Comparison of ENCODE assay signal across 9 cellular contexts in genomic region chr2:3650140-3650944, GRCh38. TPM values are rescaled to one million over a fixed set of nuclear protein-coding genes. Genes with fewer than 3 reads are reported as not detected.
DNase-seq lines count a peak whose midpoint lies in the region; ATAC-seq and TF ChIP-seq lines count a peak whose summit lies in the region.
"Had no signal": no experiment of that assay in that cellular context is flagged by ENCODE, and none has a peak within 500 bp of the region (broad histone marks: within the 10 kb centered on the region; RNA-seq: fewer than 3 reads in every experiment).

No MANE protein-coding gene starts in this region.

- TF ChIP-seq RAD21 in Ishikawa (IDR thresholded peaks at IDR 0.05; ENCODE audit: low read depth) = no peak

- H3K9ac ChIP-seq in DND-41 (ENCODE audit: low read depth, low read length) (no peak overlapping the region), neural progenitor cell (no peak overlapping the region)

- peaks cover 16% of the 10 kb centered on the region for H3K4me1 ChIP-seq in DND-41 (ENCODE audit: insufficient read depth, low read length)
- H3K4me1 ChIP-seq in neural progenitor cell = peaks cover 10% of the 10 kb centered on the region

- H2AFZ ChIP-seq in DND-41 (ENCODE audit: low read depth, low read length) (no peak overlapping the region), neural progenitor cell (replicated peaks) (peak overlapping the region; percentile 42)

- no peak for TF ChIP-seq CTCF in DND-41 (IDR thresholded peaks at IDR 0.05; ENCODE audit: borderline replicate concordance, extremely low read depth, low read length, poor library complexity, severe bottlenecking)
- no peak for TF ChIP-seq CTCF in brain (conservative IDR thresholded peaks at IDR 0.05)
- no peak for TF ChIP-seq CTCF in neural progenitor cell (IDR thresholded peaks at IDR 0.05)

- H3K79me2 ChIP-seq in DND-41 (ENCODE audit: insufficient read depth, low read length) = no peaks in the 10 kb centered on the region
- H3K79me2 ChIP-seq in neural progenitor cell (ENCODE audit: low read depth) = no peaks in the 10 kb centered on the region

- H3K4me3 Mint-ChIP-seq in brain = peak overlapping the region; percentile 62 to 87 (median 84)
- H3K4me3 Mint-ChIP-seq in neural progenitor cell = peak overlapping the region; percentile 82

- DNase-seq in DND-41 (no peak), neural progenitor cell (ENCODE audit: low spot score) (no peak)
- no peak for DNase-seq in activated CD8-positive, alpha-beta memory T cell treated with anti-CD3 and anti-CD28 coated beads for 24 hours
- DNase-seq: SIG-M5 had no signal

- ATAC-seq in DND-41 (ENCODE audit: insufficient read depth, low read depth) = no peak
- ATAC-seq in HG03439 (IDR thresholded peaks at IDR 0.05; ENCODE audit: unreplicated experiment) = no peak
- ATAC-seq in HG03469 (IDR thresholded peaks at IDR 0.05; ENCODE audit: unreplicated experiment) = no peak

- H3K9me3 Mint-ChIP-seq in brain (peaks cover 0 to 7% (median 2%) of the 10 kb centered on the region in 5 experiments), neural progenitor cell (peaks cover 6% of the 10 kb centered on the region)

- H3K36me3 Mint-ChIP-seq in brain (no peaks in the 10 kb centered on the region), neural progenitor cell (no peaks in the 10 kb centered on the region)

- H3K4me2 ChIP-seq in DND-41 (ENCODE audit: insufficient read depth, low read length) (peak overlapping the region; percentile 31; the same call in 1 of the 2 replicates), neural progenitor cell (peak overlapping the region; percentile 43)

- H3K27ac Mint-ChIP-seq in brain (peak overlapping the region; percentile 87 to 100 (median 96)), neural progenitor cell (peak overlapping the region; percentile 92)

- H3K4me3 ChIP-seq in DND-41 (ENCODE audit: low read depth in 1 of 2, low read length in 2 of 2) (no peak overlapping the region), neural progenitor cell (no peak overlapping the region)

- H3K27me3 ChIP-seq in DND-41 (ENCODE audit: insufficient read depth, low read length, poor library complexity) = peaks cover 5% of the 10 kb centered on the region
- H3K27me3 ChIP-seq in neural progenitor cell = no peaks in the 10 kb centered on the region

- TF ChIP-seq EP300 in Ishikawa (IDR thresholded peaks at IDR 0.05; ENCODE audit: borderline replicate concordance) = no peak

- H3K9me3 ChIP-seq in DND-41 (ENCODE audit: insufficient read depth, low read length, severe bottlenecking) (no peaks in the 10 kb centered on the region), neural progenitor cell (ENCODE audit: low read depth) (no peaks in the 10 kb centered on the region)

- peaks cover 2% of the 10 kb centered on the region for H3K27me3 Mint-ChIP-seq in brain
- peaks cover 14% of the 10 kb centered on the region for H3K27me3 Mint-ChIP-seq in neural progenitor cell (ENCODE audit: insufficient read depth, low read depth)

- H3K36me3 ChIP-seq in DND-41 (ENCODE audit: insufficient read depth, low read length) = no peaks in the 10 kb centered on the region
- no peaks in the 10 kb centered on the region for H3K36me3 ChIP-seq in neural progenitor cell

- H3F3A ChIP-seq in neural progenitor cell (ENCODE audit: low read depth) = peaks cover 13% of the 10 kb centered on the region

- peaks cover 4% of the 10 kb centered on the region; the same call in 1 of the 2 replicates for H4K20me1 ChIP-seq in DND-41 (ENCODE audit: insufficient read depth, low read length)
- H4K20me1 ChIP-seq in neural progenitor cell (ENCODE audit: low read depth) = no peaks in the 10 kb centered on the region

- no peak overlapping the region for H3K27ac ChIP-seq in DND-41 (ENCODE audit: low read length)
- H3K27ac ChIP-seq in neural progenitor cell = no peak overlapping the region

- H3K4me1 Mint-ChIP-seq in brain (peaks cover 59% of the 10 kb centered on the region), neural progenitor cell (peaks cover 46% of the 10 kb centered on the region)

TF ChIP-seq in Ishikawa, 13 proteins besides CTCF, POLR2A, EP300 and RAD21:
- TF ChIP-seq MAX (IDR thresholded peaks at IDR 0.05) (no peak), ZBTB7A (IDR thresholded peaks at IDR 0.05; ENCODE audit: low read depth) (0 out of 2 replicates have a peak, but pooled peaks have one; percentile 30), NFIC (IDR thresholded peaks at IDR 0.05) (no peak), TAF1 (IDR thresholded peaks at IDR 0.05; ENCODE audit: low read depth) (no peak), CEBPB (IDR thresholded peaks at IDR 0.05) (no peak)

RNA-seq across cellular contexts. Expression of gene ALLC, which starts 7.7 kb away (rescaled TPM):
- polyA plus RNA-seq in brain (ENCODE audit: insufficient read depth, low read depth, low replicate concordance) = not detected
- not detected in 2 replicates for total RNA-seq in neural progenitor cell (ENCODE audit: low replicate concordance)
- total RNA-seq: pulmonary artery endothelial cell had no signal

RNA-seq across cellular contexts. Expression of gene DCDC2C, which starts 53.0 kb away (rescaled TPM):
- not detected for polyA plus RNA-seq in brain (ENCODE audit: insufficient read depth, low read depth, low replicate concordance)
- not detected in 2 replicates for total RNA-seq in neural progenitor cell (ENCODE audit: low replicate concordance)
- total RNA-seq: pulmonary artery endothelial cell had no signal

RNA-seq across cellular contexts. Expression of gene COLEC11, which starts 55.4 kb away (rescaled TPM):
- polyA plus RNA-seq in brain (ENCODE audit: insufficient read depth, low read depth, low replicate concordance) = 3.8 TPM
- total RNA-seq in neural progenitor cell (ENCODE audit: low replicate concordance) = not detected in 2 replicates
